Comparison of ENCODE assay signal across 18 cellular contexts in the genomic region with DNA sequence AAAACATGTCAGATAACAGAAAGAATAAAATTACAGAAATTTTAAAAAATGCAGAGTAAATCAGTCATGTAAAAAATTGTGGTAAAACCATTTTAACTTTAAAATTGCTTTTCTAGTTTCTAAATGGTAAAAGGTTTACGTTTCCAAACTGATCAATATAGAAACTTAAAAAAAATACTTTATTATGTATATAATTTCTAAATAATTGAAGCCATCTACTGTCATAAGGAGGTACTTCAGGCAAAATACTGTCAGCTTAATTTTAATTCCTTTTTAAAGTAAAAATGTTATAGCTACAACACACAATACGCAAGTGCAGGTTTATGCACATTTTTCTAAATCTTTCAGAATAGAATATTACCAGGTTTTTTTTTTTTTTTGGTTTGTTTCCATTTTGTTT.
A peak's percentile ranks its signal among the peaks of the same experiment; 100 is the strongest.
DNase-seq lines count a peak whose midpoint lies in the region; ATAC-seq and TF ChIP-seq lines count a peak whose summit lies in the region.
"Had no signal": no experiment of that assay in that cellular context is flagged by ENCODE, and none has a peak within 500 bp of the region (broad histone marks: within the 10 kb centered on the region; RNA-seq: fewer than 3 reads in every experiment).

No MANE protein-coding gene starts in this region.

- no peaks in the 10 kb centered on the region for H3K79me1 ChIP-seq in IMR-90 (ENCODE audit: low read depth in 1 of 2, low read length in 2 of 2)

- BruUV-seq in IMR-90 (replicated peaks; lab: Mats Ljungman, UMichigan): no TSS peak

- H3K56ac ChIP-seq in IMR-90 (ENCODE audit: extremely low read depth, insufficient read depth, low read length): no peak overlapping the region

- H2AFZ ChIP-seq in IMR-90 (replicated peaks; ENCODE audit: low read length, poor library complexity): no peak overlapping the region

- H3K27me3 Mint-ChIP-seq in chondrocyte (ENCODE audit: low read depth) (peaks cover 6% of the 10 kb centered on the region), mesothelial cell of epicardium (ENCODE audit: low read depth) (no peaks in the 10 kb centered on the region)

- no peak overlapping the region for H2BK5ac ChIP-seq in IMR-90 (ENCODE audit: low read depth, low read length, poor library complexity, severe bottlenecking)

- no peak overlapping the region for H4K91ac ChIP-seq in IMR-90 (ENCODE audit: insufficient read depth, low read depth, low read length)

- dilution Hi-C loops in IMR-90 (cut with HindIII; ENCODE audit: low sequenced_read_pairs, unreplicated experiment): no loop called here

- CTCF ChIA-PET in AG04450 (lab: Charles Lee) (interaction anchor here (1.2 kb wide), 2 partner anchors 12 to 78 kb away, joined by 3 to 5 read pairs; no protein-coding TSS in a partner anchor), IMR-90 (lab: Yijun Ruan, JAX) (interaction anchor here (1.4 kb wide), 1 partner anchor 10 kb away, joined by 3 read pairs; no protein-coding TSS in a partner anchor)

- H3K27me3 ChIP-seq in AG04450 (ENCODE audit: control insufficient read depth, insufficient read depth, low read length) (no peaks in the 10 kb centered on the region), IMR-90 (ENCODE audit: control insufficient read depth, insufficient read depth, low read length) (no peaks in the 10 kb centered on the region), ovary (no peaks in the 10 kb centered on the region)

- no peak overlapping the region for H3K4me3 ChIP-seq in AG04450 (ENCODE audit: low read depth, low read length)
- H3K4me3 ChIP-seq in IMR-90 (ENCODE audit: insufficient read depth, low read depth, low read length): no peak overlapping the region
- no peak overlapping the region for H3K4me3 ChIP-seq in ovary
- H3K4me3 ChIP-seq: A549 had no signal

- H3K4me3 Mint-ChIP-seq in chondrocyte (ENCODE audit: unreplicated experiment): no peak overlapping the region
- no peak overlapping the region for H3K4me3 Mint-ChIP-seq in mesothelial cell of epicardium
- H3K4me3 Mint-ChIP-seq: CD4-positive, CD25-positive, alpha-beta regulatory T cell had no signal

- no peaks in the 10 kb centered on the region for H3K4me1 Mint-ChIP-seq in chondrocyte (ENCODE audit: low read depth)
- peaks cover 19% of the 10 kb centered on the region for H3K4me1 Mint-ChIP-seq in mesothelial cell of epicardium
- H3K4me1 Mint-ChIP-seq: CD4-positive, CD25-positive, alpha-beta regulatory T cell had no signal

- no peak overlapping the region for H2AK5ac ChIP-seq in IMR-90 (ENCODE audit: low read depth, low read length)

- no peak overlapping the region for H2BK20ac ChIP-seq in IMR-90 (ENCODE audit: low read depth, low read length)

- H3K36me3 ChIP-seq in IMR-90 (ENCODE audit: control insufficient read depth, insufficient read depth, low read length): no peaks in the 10 kb centered on the region
- H3K36me3 ChIP-seq in ovary: no peaks in the 10 kb centered on the region

- H4K8ac ChIP-seq in IMR-90 (ENCODE audit: low read depth in 2 of 2, low read length in 2 of 2): no peak overlapping the region

- H3K9ac ChIP-seq in IMR-90 (ENCODE audit: low read depth, low read length): no peak overlapping the region

- no peak overlapping the region for H2BK120ac ChIP-seq in IMR-90 (ENCODE audit: low read depth, low read length)

- H3K27ac ChIP-seq in AG04450 (ENCODE audit: low read depth, low read length) (no peak overlapping the region), IMR-90 (ENCODE audit: insufficient read depth, low read length) (no peak overlapping the region), ovary (no peak overlapping the region)
- H3K27ac ChIP-seq: A549 had no signal

- H3K36me3 Mint-ChIP-seq in chondrocyte (ENCODE audit: low read depth) (no peaks in the 10 kb centered on the region), mesothelial cell of epicardium (no peaks in the 10 kb centered on the region)
- H3K36me3 Mint-ChIP-seq in activated naive CD4-positive, alpha-beta T cell treated with anti-CD3 and anti-CD28 coated beads, Interleukin-2, amount 50 U/mL, for 72 hours: no peaks in the 10 kb centered on the region
- H3K36me3 Mint-ChIP-seq: CD4-positive, CD25-positive, alpha-beta regulatory T cell had no signal

- H3K9me3 Mint-ChIP-seq in chondrocyte (ENCODE audit: low read depth): no peaks in the 10 kb centered on the region
- peaks cover 13% of the 10 kb centered on the region for H3K9me3 Mint-ChIP-seq in mesothelial cell of epicardium
- H3K9me3 Mint-ChIP-seq in activated naive CD4-positive, alpha-beta T cell treated with anti-CD3 and anti-CD28 coated beads, Interleukin-2, amount 50 U/mL, for 72 hours: no peaks in the 10 kb centered on the region

- no peak overlapping the region for H3K4ac ChIP-seq in IMR-90 (ENCODE audit: low read depth, low read length)

- no peak overlapping the region for H3K23ac ChIP-seq in IMR-90 (ENCODE audit: low read depth, low read length)

- no peak for TF ChIP-seq RAD21 in IMR-90 (IDR thresholded peaks at IDR 0.05; ENCODE audit: low read length)

- H3K4me2 ChIP-seq in IMR-90 (ENCODE audit: low read depth, low read length): no peak overlapping the region
- H3K4me2 ChIP-seq: A549 had no signal

- H2BK15ac ChIP-seq in IMR-90 (ENCODE audit: low read depth, low read length): no peak overlapping the region

- intact Hi-C loops in IMR-90 (cut with micrococcal nuclease): no loop called here
- intact Hi-C loops in posterior cingulate gyrus (cut with DNase I): no loop called here
- intact Hi-C loops in ovary (cut with DNase I): no loop called here

- TF ChIP-seq CTCF in AG04450 (IDR thresholded peaks at IDR 0.05; ENCODE audit: low read depth, low read length) (0 out of 2 replicates have a peak, but pooled peaks have one; percentile 22), IMR-90 (conservative IDR thresholded peaks at IDR 0.05; ENCODE audit: low read depth, low read length) (0 out of 2 replicates have a peak, but pooled peaks have one; percentile 3), chondrocyte (IDR thresholded peaks at IDR 0.05) (peak; percentile 60), mesothelial cell of epicardium (IDR thresholded peaks at IDR 0.05; ENCODE audit: unreplicated experiment) (peak; percentile 60), ovary (IDR thresholded peaks at IDR 0.05) (no peak)

- no peak for TF ChIP-seq POLR2A in IMR-90 (IDR thresholded peaks at IDR 0.05; ENCODE audit: low read depth, low read length)
- no peak for TF ChIP-seq POLR2A in ovary (IDR thresholded peaks at IDR 0.05)

- H2AK9ac ChIP-seq in IMR-90 (replicated peaks; ENCODE audit: low read depth, low read length, poor library complexity): no peak overlapping the region

- H3K9me1 ChIP-seq in IMR-90 (ENCODE audit: insufficient read depth, low read length): no peaks in the 10 kb centered on the region

- DNase-seq in AG04450 (ENCODE audit: low read depth, low spot score) (no peak), IMR-90 (no peak), chondrocyte (ENCODE audit: low spot score) (no peak), mesothelial cell of epicardium (ENCODE audit: low spot score in 2 of 2, unreplicated experiment in 2 of 2) (no peak), glomerular visceral epithelial cell (ENCODE audit: extremely low spot score) (no peak), posterior cingulate gyrus (no peak), ovary (no peak)
- no peak for DNase-seq in activated naive CD4-positive, alpha-beta T cell treated with anti-CD3 and anti-CD28 coated beads, Interleukin-2, amount 50 U/mL, for 72 hours (ENCODE audit: low spot score in 2 of 2)
- DNase-seq: AML-193; Calu3; CD4-positive, CD25-positive, alpha-beta regulatory T cell; DMS53; NCI-H1417 treated with DMSO at 0.1 percent for 48 hours; NCI-H1930; NCI-H2171 treated with DMSO at 0.1 percent for 48 hours; NCI-H446 treated with DMSO at 0.1 percent for 48 hours; NCI-H748 treated with DMSO at 0.1 percent for 48 hours had no signal

- in situ Hi-C loops in IMR-90 (cut with MboI; ENCODE audit: low sequenced_read_pairs): no loop called here

- no peak overlapping the region for H3K27ac Mint-ChIP-seq in chondrocyte (ENCODE audit: unreplicated experiment)
- H3K27ac Mint-ChIP-seq in mesothelial cell of epicardium: no peak overlapping the region
- no peak overlapping the region for H3K27ac Mint-ChIP-seq in activated naive CD4-positive, alpha-beta T cell treated with anti-CD3 and anti-CD28 coated beads, Interleukin-2, amount 50 U/mL, for 72 hours
- H3K27ac Mint-ChIP-seq: CD4-positive, CD25-positive, alpha-beta regulatory T cell had no signal

- no peaks in the 10 kb centered on the region for H4K20me1 ChIP-seq in IMR-90 (ENCODE audit: insufficient read depth, low read length)

- WGBS in IMR-90 (ENCODE audit: extremely low coverage in 2 of 2, insufficient read length in 1 of 2), 2 experiments: no CpG with 5 or more reads among the region's 2 CpGs
- 71 to 77% (median 74%) methylated on average over 2 of the region's 2 CpGs for WGBS in ovary, 3 donors

- H3K4me1 ChIP-seq in IMR-90 (ENCODE audit: control insufficient read depth, insufficient read depth, low read length) (no peaks in the 10 kb centered on the region), ovary (ENCODE audit: insufficient read depth) (no peaks in the 10 kb centered on the region)
- H3K4me1 ChIP-seq: A549 had no signal

- POLR2A ChIA-PET in AG04450 (lab: Yijun Ruan, JAX): no interaction called here
- POLR2A ChIA-PET in IMR-90 (lab: Charles Lee; ENCODE audit: unreplicated experiment): no interaction called here

- H4K5ac ChIP-seq in IMR-90 (ENCODE audit: low read depth, low read length): no peak overlapping the region

- H3K9me3 ChIP-seq in AG04450 (ENCODE audit: control insufficient read depth, insufficient read depth, low read length) (no peaks in the 10 kb centered on the region), IMR-90 (ENCODE audit: control insufficient read depth, insufficient read depth, low read length) (no peaks in the 10 kb centered on the region), ovary (no peaks in the 10 kb centered on the region)
- H3K9me3 ChIP-seq: A549 had no signal

- no peak for TF ChIP-seq EP300 in ovary (IDR thresholded peaks at IDR 0.05)

- H3K14ac ChIP-seq in IMR-90 (replicated peaks; ENCODE audit: low read depth, low read length): no peak overlapping the region

- ATAC-seq in IMR-90 (ENCODE audit: low read depth): no peak
- ATAC-seq in activated naive CD4-positive, alpha-beta T cell treated with anti-CD3 and anti-CD28 coated beads, Interleukin-2, amount 50 U/mL, for 72 hours: no peak
- ATAC-seq: A549 had no signal

- H3K18ac ChIP-seq in IMR-90 (ENCODE audit: low read depth, low read length): no peak overlapping the region

TF ChIP-seq in IMR-90, 13 proteins besides CTCF, POLR2A, EP300 and RAD21 (continues in another document):
- TF ChIP-seq, protein P1, sequence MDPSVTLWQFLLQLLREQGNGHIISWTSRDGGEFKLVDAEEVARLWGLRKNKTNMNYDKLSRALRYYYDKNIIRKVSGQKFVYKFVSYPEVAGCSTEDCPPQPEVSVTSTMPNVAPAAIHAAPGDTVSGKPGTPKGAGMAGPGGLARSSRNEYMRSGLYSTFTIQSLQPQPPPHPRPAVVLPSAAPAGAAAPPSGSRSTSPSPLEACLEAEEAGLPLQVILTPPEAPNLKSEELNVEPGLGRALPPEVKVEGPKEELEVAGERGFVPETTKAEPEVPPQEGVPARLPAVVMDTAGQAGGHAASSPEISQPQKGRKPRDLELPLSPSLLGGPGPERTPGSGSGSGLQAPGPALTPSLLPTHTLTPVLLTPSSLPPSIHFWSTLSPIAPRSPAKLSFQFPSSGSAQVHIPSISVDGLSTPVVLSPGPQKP (IDR thresholded peaks at IDR 0.05; ENCODE audit: borderline replicate concordance, low read depth, low read length): no peak
- TF ChIP-seq FOS (IDR thresholded peaks at IDR 0.05; ENCODE audit: low read depth, low read length) (no peak), CHD1 (IDR thresholded peaks at IDR 0.05; ENCODE audit: low read depth, low read length) (no peak)

Comparison
In these comparisons a context has a peak if more than half of its experiments do, and no peak if none do; other contexts are left out.
1. CTCF ChIP-seq: peak in AG04450 (single experiment), IMR-90 (single experiment), chondrocyte (single experiment) and mesothelial cell of epicardium (single experiment); none in ovary (0 of 3).